In genomic region chr20:25584905-25585704, GRCh38 we compare ENCODE assay signal across 1 cellular context.
A peak's percentile ranks its signal among the peaks of the same experiment; 100 is the strongest.
TF ChIP-seq lines count a peak whose summit lies in the region.

Gene NINL (minus strand): TSS chr20:25585531. CDS start chr20:25526587, 58,944 bp downstream.

TF ChIP-seq in HEK293, 187 proteins besides CTCF, POLR2A, EP300 and RAD21 (continued from another document and continues in another):
- TF ChIP-seq, protein P1, sequence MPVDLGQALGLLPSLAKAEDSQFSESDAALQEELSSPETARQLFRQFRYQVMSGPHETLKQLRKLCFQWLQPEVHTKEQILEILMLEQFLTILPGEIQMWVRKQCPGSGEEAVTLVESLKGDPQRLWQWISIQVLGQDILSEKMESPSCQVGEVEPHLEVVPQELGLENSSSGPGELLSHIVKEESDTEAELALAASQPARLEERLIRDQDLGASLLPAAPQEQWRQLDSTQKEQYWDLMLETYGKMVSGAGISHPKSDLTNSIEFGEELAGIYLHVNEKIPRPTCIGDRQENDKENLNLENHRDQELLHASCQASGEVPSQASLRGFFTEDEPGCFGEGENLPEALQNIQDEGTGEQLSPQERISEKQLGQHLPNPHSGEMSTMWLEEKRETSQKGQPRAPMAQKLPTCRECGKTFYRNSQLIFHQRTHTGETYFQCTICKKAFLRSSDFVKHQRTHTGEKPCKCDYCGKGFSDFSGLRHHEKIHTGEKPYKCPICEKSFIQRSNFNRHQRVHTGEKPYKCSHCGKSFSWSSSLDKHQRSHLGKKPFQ (tag by site-specific recombination; IDR thresholded peaks at IDR 0.05) = no peak
- TF ChIP-seq ZNF112 (tag by site-specific recombination; IDR thresholded peaks at IDR 0.05) (no peak), ZNF76 (tag by site-specific recombination; IDR thresholded peaks at IDR 0.05; ENCODE audit: borderline replicate concordance, low read depth) (0 out of 2 replicates have a peak, but pooled peaks have one; percentile 40), ZNF692 (tag by site-specific recombination; IDR thresholded peaks at IDR 0.05) (0 out of 2 replicates have a peak, but pooled peaks have one; percentile 60), ZBTB1 (tag by site-specific recombination; IDR thresholded peaks at IDR 0.05) (no peak), KLF10 (tag by site-specific recombination; IDR thresholded peaks at IDR 0.05) (peak; percentile 83), ZEB2 (tag by site-specific recombination; IDR thresholded peaks at IDR 0.05) (no peak), HOXA7 (CRISPR knock-in tag; IDR thresholded peaks at IDR 0.05; ENCODE audit: borderline replicate concordance) (no peak), ZNF416 (tag by site-specific recombination; IDR thresholded peaks at IDR 0.05) (no peak), ZNF292 (tag by site-specific recombination; IDR thresholded peaks at IDR 0.05; ENCODE audit: borderline replicate concordance, low read depth) (no peak), SP2 (tag by site-specific recombination; IDR thresholded peaks at IDR 0.05) (peak; percentile 49; the same call in 1 of the 2 replicates), ZNF561 (tag by site-specific recombination; IDR thresholded peaks at IDR 0.05; ENCODE audit: borderline replicate concordance) (peak; percentile 72), ZXDB (tag by site-specific recombination; IDR thresholded peaks at IDR 0.05) (0 out of 2 replicates have a peak, but pooled peaks have one; percentile 16), PATZ1 (tag by site-specific recombination; IDR thresholded peaks at IDR 0.05) (peak; percentile 34), ZNF596 (tag by site-specific recombination; IDR thresholded peaks at IDR 0.05) (0 out of 2 replicates have a peak, but pooled peaks have one; percentile 15), ZNF202 (tag by site-specific recombination; IDR thresholded peaks at IDR 0.05; ENCODE audit: borderline replicate concordance) (no peak), TCF7L2 (IDR thresholded peaks at IDR 0.05; ENCODE audit: borderline replicate concordance, low read depth, low read length) (no peak), ZNF707 (tag by site-specific recombination; IDR thresholded peaks at IDR 0.05) (no peak), ZNF558 (tag by site-specific recombination; IDR thresholded peaks at IDR 0.05) (no peak), ELK4 (IDR thresholded peaks at IDR 0.05; ENCODE audit: borderline replicate concordance, low read depth, low read length) (no peak), MYNN (tag by site-specific recombination; IDR thresholded peaks at IDR 0.05; ENCODE audit: borderline replicate concordance) (no peak), ZBTB26 (tag by site-specific recombination; optimal IDR thresholded peaks at IDR 0.05) (peak; percentile 89), ZNF571 (tag by site-specific recombination; IDR thresholded peaks at IDR 0.05) (no peak), ZFP69B (tag by site-specific recombination; IDR thresholded peaks at IDR 0.05) (no peak), ZNF148 (tag by site-specific recombination; IDR thresholded peaks at IDR 0.05; ENCODE audit: borderline replicate concordance) (no peak), ZIC2 (tag by site-specific recombination; IDR thresholded peaks at IDR 0.05) (peak; percentile 76), ZNF366 (tag by site-specific recombination; conservative IDR thresholded peaks at IDR 0.05) (0 out of 2 replicates have a peak, but pooled peaks have one; percentile 30), YY1 (tag by site-specific recombination; IDR thresholded peaks at IDR 0.05) (0 out of 2 replicates have a peak, but pooled peaks have one; percentile 37), GFI1B (tag by site-specific recombination; IDR thresholded peaks at IDR 0.05) (no peak), GLIS2 (tag by site-specific recombination; IDR thresholded peaks at IDR 0.05) (peak; percentile 83), ZNF335 (tag by site-specific recombination; conservative IDR thresholded peaks at IDR 0.05) (peak; percentile 30; the same call in 1 of the 2 replicates), ZNF510 (tag by site-specific recombination; IDR thresholded peaks at IDR 0.05; ENCODE audit: insufficient replicate concordance) (no peak), EGR2 (tag by site-specific recombination; IDR thresholded peaks at IDR 0.05; ENCODE audit: low read depth) (peak; percentile 36; the same call in 1 of the 2 replicates), ZNF785 (tag by site-specific recombination; IDR thresholded peaks at IDR 0.05) (no peak), KLF16 (tag by site-specific recombination; IDR thresholded peaks at IDR 0.05) (no peak), ZNF658 (tag by site-specific recombination; IDR thresholded peaks at IDR 0.05) (no peak), ZNF223 (tag by site-specific recombination; IDR thresholded peaks at IDR 0.05) (no peak), IKZF3 (tag by site-specific recombination; IDR thresholded peaks at IDR 0.05) (0 out of 2 replicates have a peak, but pooled peaks have one; percentile 8), ZNF792 (tag by site-specific recombination; IDR thresholded peaks at IDR 0.05) (no peak), ZNF239 (tag by site-specific recombination; IDR thresholded peaks at IDR 0.05) (no peak), SP3 (tag by site-specific recombination; IDR thresholded peaks at IDR 0.05) (peak; percentile 34; the same call in 1 of the 2 replicates), MEIS1 (CRISPR knock-in tag; IDR thresholded peaks at IDR 0.05; ENCODE audit: borderline replicate concordance) (no peak), ZBTB20 (tag by site-specific recombination; IDR thresholded peaks at IDR 0.05) (peak; percentile 75), PBX3 (CRISPR knock-in tag; IDR thresholded peaks at IDR 0.05) (0 out of 2 replicates have a peak, but pooled peaks have one; percentile 39)
- TF ChIP-seq, protein P2, sequence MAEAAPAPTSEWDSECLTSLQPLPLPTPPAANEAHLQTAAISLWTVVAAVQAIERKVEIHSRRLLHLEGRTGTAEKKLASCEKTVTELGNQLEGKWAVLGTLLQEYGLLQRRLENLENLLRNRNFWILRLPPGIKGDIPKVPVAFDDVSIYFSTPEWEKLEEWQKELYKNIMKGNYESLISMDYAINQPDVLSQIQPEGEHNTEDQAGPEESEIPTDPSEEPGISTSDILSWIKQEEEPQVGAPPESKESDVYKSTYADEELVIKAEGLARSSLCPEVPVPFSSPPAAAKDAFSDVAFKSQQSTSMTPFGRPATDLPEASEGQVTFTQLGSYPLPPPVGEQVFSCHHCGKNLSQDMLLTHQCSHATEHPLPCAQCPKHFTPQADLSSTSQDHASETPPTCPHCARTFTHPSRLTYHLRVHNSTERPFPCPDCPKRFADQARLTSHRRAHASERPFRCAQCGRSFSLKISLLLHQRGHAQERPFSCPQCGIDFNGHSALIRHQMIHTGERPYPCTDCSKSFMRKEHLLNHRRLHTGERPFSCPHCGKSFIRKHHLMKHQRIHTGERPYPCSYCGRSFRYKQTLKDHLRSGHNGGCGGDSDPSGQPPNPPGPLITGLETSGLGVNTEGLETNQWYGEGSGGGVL (tag by site-specific recombination; IDR thresholded peaks at IDR 0.05) = peak; percentile 22; the same call in 1 of the 2 replicates
- TF ChIP-seq, protein P3, sequence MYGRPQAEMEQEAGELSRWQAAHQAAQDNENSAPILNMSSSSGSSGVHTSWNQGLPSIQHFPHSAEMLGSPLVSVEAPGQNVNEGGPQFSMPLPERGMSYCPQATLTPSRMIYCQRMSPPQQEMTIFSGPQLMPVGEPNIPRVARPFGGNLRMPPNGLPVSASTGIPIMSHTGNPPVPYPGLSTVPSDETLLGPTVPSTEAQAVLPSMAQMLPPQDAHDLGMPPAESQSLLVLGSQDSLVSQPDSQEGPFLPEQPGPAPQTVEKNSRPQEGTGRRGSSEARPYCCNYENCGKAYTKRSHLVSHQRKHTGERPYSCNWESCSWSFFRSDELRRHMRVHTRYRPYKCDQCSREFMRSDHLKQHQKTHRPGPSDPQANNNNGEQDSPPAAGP (tag by site-specific recombination; IDR thresholded peaks at IDR 0.05) = no peak
- TF ChIP-seq, protein P4, sequence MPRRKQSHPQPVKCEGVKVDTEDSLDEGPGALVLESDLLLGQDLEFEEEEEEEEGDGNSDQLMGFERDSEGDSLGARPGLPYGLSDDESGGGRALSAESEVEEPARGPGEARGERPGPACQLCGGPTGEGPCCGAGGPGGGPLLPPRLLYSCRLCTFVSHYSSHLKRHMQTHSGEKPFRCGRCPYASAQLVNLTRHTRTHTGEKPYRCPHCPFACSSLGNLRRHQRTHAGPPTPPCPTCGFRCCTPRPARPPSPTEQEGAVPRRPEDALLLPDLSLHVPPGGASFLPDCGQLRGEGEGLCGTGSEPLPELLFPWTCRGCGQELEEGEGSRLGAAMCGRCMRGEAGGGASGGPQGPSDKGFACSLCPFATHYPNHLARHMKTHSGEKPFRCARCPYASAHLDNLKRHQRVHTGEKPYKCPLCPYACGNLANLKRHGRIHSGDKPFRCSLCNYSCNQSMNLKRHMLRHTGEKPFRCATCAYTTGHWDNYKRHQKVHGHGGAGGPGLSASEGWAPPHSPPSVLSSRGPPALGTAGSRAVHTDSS (tag by site-specific recombination; IDR thresholded peaks at IDR 0.05) = 0 out of 2 replicates have a peak, but pooled peaks have one; percentile 15
- TF ChIP-seq, protein P5, sequence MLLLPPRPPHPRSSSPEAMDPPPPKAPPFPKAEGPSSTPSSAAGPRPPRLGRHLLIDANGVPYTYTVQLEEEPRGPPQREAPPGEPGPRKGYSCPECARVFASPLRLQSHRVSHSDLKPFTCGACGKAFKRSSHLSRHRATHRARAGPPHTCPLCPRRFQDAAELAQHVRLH (tag by site-specific recombination; IDR thresholded peaks at IDR 0.05) = no peak
